ENCODE assay signal across 1 cellular context in genomic region chr13:33172400-33172799, GRCh38.
TF ChIP-seq lines count a peak whose summit lies in the region.

No MANE protein-coding gene starts in this region.

TF ChIP-seq in IMR-90, 13 proteins besides CTCF, POLR2A, EP300 and RAD21 (continued from another document):
- TF ChIP-seq CEBPB (IDR thresholded peaks at IDR 0.05; ENCODE audit: low read depth, low read length) (no peak), FOS (IDR thresholded peaks at IDR 0.05; ENCODE audit: low read depth, low read length) (no peak), SMC3 (IDR thresholded peaks at IDR 0.05; ENCODE audit: low read depth, low read length) (no peak), NFE2L2 (IDR thresholded peaks at IDR 0.05; ENCODE audit: low read depth, low read length) (no peak), RCOR1 (IDR thresholded peaks at IDR 0.05; ENCODE audit: insufficient replicate concordance, low read length) (no peak), BHLHE40 (IDR thresholded peaks at IDR 0.05; ENCODE audit: low read depth, low read length) (no peak), RFX5 (IDR thresholded peaks at IDR 0.05; ENCODE audit: low read depth, low read length) (no peak), MAZ (IDR thresholded peaks at IDR 0.05; ENCODE audit: borderline replicate concordance, low read depth, low read length) (no peak), CHD1 (IDR thresholded peaks at IDR 0.05; ENCODE audit: low read depth, low read length) (no peak), ELK1 (IDR thresholded peaks at IDR 0.05; ENCODE audit: borderline replicate concordance, low read depth, low read length) (no peak)
